Comparison of ENCODE assay signal across 8 cellular contexts in the genomic region with DNA sequence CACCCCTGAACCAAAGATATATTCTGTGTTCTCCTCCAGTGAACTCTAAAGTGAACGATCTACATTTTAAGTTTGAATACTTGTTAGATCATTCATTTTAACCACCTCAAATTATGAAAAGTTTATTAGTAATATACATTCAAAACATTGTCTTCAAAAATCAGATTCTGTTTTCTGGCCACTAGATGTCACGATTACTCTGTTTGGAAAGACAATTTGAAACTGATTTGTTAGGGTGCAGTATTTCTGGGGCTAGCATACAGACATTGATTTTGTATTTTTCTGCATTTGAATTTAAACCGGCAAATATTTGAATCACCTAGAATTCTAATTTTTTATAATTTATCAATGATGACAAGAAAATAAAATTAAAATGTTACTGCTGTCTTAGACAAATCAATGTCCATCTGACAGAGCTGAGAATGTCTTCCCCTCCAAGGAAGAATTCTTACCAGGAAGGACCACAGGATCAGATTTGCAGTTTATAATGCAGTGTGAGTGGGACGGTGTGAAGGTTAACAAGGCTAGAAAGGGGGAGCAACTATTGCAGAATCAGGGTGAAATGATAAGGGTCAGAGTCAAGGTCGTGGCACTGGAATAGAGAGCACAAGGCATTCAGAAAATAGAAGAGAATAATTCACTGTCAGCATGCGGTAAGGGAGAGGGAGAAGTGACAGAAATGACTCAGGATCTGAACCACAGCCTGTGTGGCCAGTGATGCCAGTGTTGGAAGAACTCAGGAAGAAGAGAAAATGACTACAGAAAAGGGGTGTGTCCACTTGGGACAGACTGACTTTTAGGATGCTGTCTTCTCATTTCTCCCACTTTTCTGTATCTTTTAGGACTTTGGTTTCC.
DNase-seq lines count a peak whose midpoint lies in the region; ATAC-seq, FAIRE-seq and TF ChIP-seq lines count a peak whose summit lies in the region.

No MANE protein-coding gene starts in this region.

- no peak overlapping the region for H3K4me3 ChIP-seq in Karpas-422 (ENCODE audit: low read length)
- no peak overlapping the region for H3K4me3 ChIP-seq in WI38 (ENCODE audit: low read depth, low read length)
- no peak overlapping the region for H3K4me3 ChIP-seq in uterus

- peak; percentile 11; the same call in 1 of the 2 replicates for TF ChIP-seq CTCF in WI38 (IDR thresholded peaks at IDR 0.05; ENCODE audit: low read depth, low read length)
- peak in 3 of 4 experiments; percentile 20 to 37 (median 29) for TF ChIP-seq CTCF in uterus (IDR thresholded peaks at IDR 0.05)

- TF ChIP-seq POLR2A in uterus (IDR thresholded peaks at IDR 0.05): no peak

- no peak overlapping the region for H3K27ac Mint-ChIP-seq in activated T-helper 2 cell treated with anti-CD3 and anti-CD28 coated beads, Interferon-gamma antibody, Interleukin-2, Interleukin-4, amounts not matched to agents 10 μg/mL and 5 μg/mL and 100 μg/mL, durations not matched to agents 14 hours and 24 hours and 36 hours

- intact Hi-C loops in left ventricle myocardium superior (cut with micrococcal nuclease) (no loop called here), uterus (cut with DNase I; ENCODE audit: low total_unique reads) (no loop called here)
- intact Hi-C loops in activated T-helper 2 cell treated with anti-CD3 and anti-CD28 coated beads, Interferon-gamma antibody, Interleukin-2, Interleukin-4, amounts not matched to agents 10 μg/mL and 5 μg/mL and 100 μg/mL, durations not matched to agents 14 hours and 24 hours and 36 hours (cut with micrococcal nuclease): loop anchor here (1.0 to 2.0 kb wide), 2 partner anchors 368 to 733 kb away; no protein-coding TSS in a partner anchor

- H3K4me3 Mint-ChIP-seq in activated T-helper 2 cell treated with anti-CD3 and anti-CD28 coated beads, Interferon-gamma antibody, Interleukin-2, Interleukin-4, amounts not matched to agents 10 μg/mL and 5 μg/mL and 100 μg/mL, durations not matched to agents 14 hours and 24 hours and 36 hours (ENCODE audit: low read depth): no peak overlapping the region

- H2AFZ ChIP-seq in Karpas-422 (ENCODE audit: low read length): no peak overlapping the region

- no peaks in the 10 kb centered on the region for H3K9me3 ChIP-seq in Karpas-422 (ENCODE audit: low read length)
- H3K9me3 ChIP-seq in uterus: no peaks in the 10 kb centered on the region

- no peak overlapping the region for H3K4me2 ChIP-seq in Karpas-422 (ENCODE audit: low read depth, low read length, poor library complexity, severe bottlenecking)

- H3K9ac ChIP-seq in Karpas-422 (ENCODE audit: low read length): no peak overlapping the region

- peak; percentile 90 for FAIRE-seq in G401.6 (lab: Jason Lieb, UNC)

- ATAC-seq in left ventricle myocardium superior: peak; percentile 53

- H3K27ac ChIP-seq in Karpas-422 (ENCODE audit: low read length) (no peak overlapping the region), uterus (no peak overlapping the region)

- no peaks in the 10 kb centered on the region for H3K9me2 ChIP-seq in Karpas-422 (replicated peaks; ENCODE audit: insufficient read depth, low read length)

- H3K4me1 ChIP-seq in Karpas-422 (ENCODE audit: low read length) (no peaks in the 10 kb centered on the region), uterus (no peaks in the 10 kb centered on the region)

- peaks cover 4% of the 10 kb centered on the region for H3K4me1 Mint-ChIP-seq in activated T-helper 2 cell treated with anti-CD3 and anti-CD28 coated beads, Interferon-gamma antibody, Interleukin-2, Interleukin-4, amounts not matched to agents 10 μg/mL and 5 μg/mL and 100 μg/mL, durations not matched to agents 14 hours and 24 hours and 36 hours (ENCODE audit: low read depth)

- H3K36me3 ChIP-seq in Karpas-422 (ENCODE audit: insufficient read depth, low read length) (no peaks in the 10 kb centered on the region), uterus (no peaks in the 10 kb centered on the region)

- no peaks in the 10 kb centered on the region for H4K20me1 ChIP-seq in Karpas-422 (ENCODE audit: insufficient read depth, low read depth, low read length)

- no peaks in the 10 kb centered on the region for H3K9me3 Mint-ChIP-seq in activated T-helper 2 cell treated with anti-CD3 and anti-CD28 coated beads, Interferon-gamma antibody, Interleukin-2, Interleukin-4, amounts not matched to agents 10 μg/mL and 5 μg/mL and 100 μg/mL, durations not matched to agents 14 hours and 24 hours and 36 hours

- DNase-seq in Karpas-422 (peak; percentile 75), left ventricle myocardium superior (no peak), uterus (no peak), iPS-NIHi7 (ENCODE audit: extremely low spot score) (no peak), GM19238 (ENCODE audit: insufficient read length, low spot score) (no peak)
- no peak for DNase-seq in activated T-helper 2 cell treated with anti-CD3 and anti-CD28 coated beads, Interferon-gamma antibody, Interleukin-2, Interleukin-4, amounts not matched to agents 10 μg/mL and 5 μg/mL and 100 μg/mL, durations not matched to agents 14 hours and 24 hours and 36 hours (ENCODE audit: low spot score)

- H3K27me3 Mint-ChIP-seq in activated T-helper 2 cell treated with anti-CD3 and anti-CD28 coated beads, Interferon-gamma antibody, Interleukin-2, Interleukin-4, amounts not matched to agents 10 μg/mL and 5 μg/mL and 100 μg/mL, durations not matched to agents 14 hours and 24 hours and 36 hours (ENCODE audit: low read depth): peaks cover 4% of the 10 kb centered on the region

- H3K27me3 ChIP-seq in Karpas-422 (ENCODE audit: low read length): no peaks in the 10 kb centered on the region
- H3K27me3 ChIP-seq in uterus: no peaks in the 10 kb centered on the region

- no peaks in the 10 kb centered on the region for H3K36me3 Mint-ChIP-seq in activated T-helper 2 cell treated with anti-CD3 and anti-CD28 coated beads, Interferon-gamma antibody, Interleukin-2, Interleukin-4, amounts not matched to agents 10 μg/mL and 5 μg/mL and 100 μg/mL, durations not matched to agents 14 hours and 24 hours and 36 hours (ENCODE audit: low read depth)

- no peaks in the 10 kb centered on the region for H3K79me2 ChIP-seq in Karpas-422 (ENCODE audit: low read length)
